8 cellular contexts compared by ENCODE assay signal in genomic region chr1:61966450-61967225, GRCh38.
DNase-seq lines count a peak whose midpoint lies in the region; ATAC-seq, FAIRE-seq and TF ChIP-seq lines count a peak whose summit lies in the region.
"Not testable (repeated sequence)": the region's sequence is repeated elsewhere in the genome, so short reads cannot be mapped to it uniquely, and the experiment has no call there.

No MANE protein-coding gene starts in this region.

- not testable (repeated sequence) for H3K9me2 ChIP-seq in GM23338 (ENCODE audit: insufficient read depth); hepatocyte (replicated peaks; ENCODE audit: insufficient read depth)

- H2BK120ac ChIP-seq in H1 (replicated peaks; ENCODE audit: low read depth, low read length), result not testable (repeated sequence)

- H3K4me1 ChIP-seq in GM23338 (ENCODE audit: insufficient read depth); H1 (replicated peaks in 1 of 4; ENCODE audit: control insufficient read depth in 3 of 4, insufficient read depth in 4 of 4, low read length in 3 of 4); hepatocyte (ENCODE audit: insufficient read depth); keratinocyte (ENCODE audit: control insufficient read depth, extremely low read depth, insufficient read depth, low read length); parathyroid adenoma: not testable (repeated sequence)

- not testable (repeated sequence) for H3K79me1 ChIP-seq in H1 (ENCODE audit: low read depth, low read length)

- not testable (repeated sequence) for TF ChIP-seq EP300 in H1 (IDR thresholded peaks at IDR 0.05; ENCODE audit: borderline replicate concordance in 1 of 2, low read depth in 2 of 2, low read length in 2 of 2)

- not testable (repeated sequence) for H3K4me3 Mint-ChIP-seq in GM23338, WTC11

- H3K4me2 ChIP-seq in GM23338; H1 (ENCODE audit: insufficient read depth in 1 of 2, low read depth in 2 of 2, low read length in 2 of 2); hepatocyte; keratinocyte (ENCODE audit: control insufficient read depth, extremely low read depth, insufficient read depth, low read depth, low read length): not testable (repeated sequence)
- H3K4me2 ChIP-seq in parathyroid adenoma (ENCODE audit: low read length), result peak overlapping the region; percentile 66

- H3K23me2 ChIP-seq in H1 (ENCODE audit: low read depth, low read length), result not testable (repeated sequence)

- H4K5ac ChIP-seq in H1 (ENCODE audit: insufficient read length, low read depth, low read length), result not testable (repeated sequence)

- H3K56ac ChIP-seq in H1 (replicated peaks; ENCODE audit: insufficient read length, low read depth, low read length), result not testable (repeated sequence)

- not testable (repeated sequence) for H3K27me3 ChIP-seq in GM23338 (ENCODE audit: insufficient read depth); H1 (replicated peaks in 1 of 4; ENCODE audit: control insufficient read depth in 3 of 4, extremely low read depth in 1 of 4, insufficient read depth in 3 of 4, low read length in 3 of 4); hepatocyte; keratinocyte (ENCODE audit: control insufficient read depth, extremely low read depth, insufficient read depth, low read length); parathyroid adenoma (ENCODE audit: control insufficient read depth, insufficient read depth, low read length)

- H3K27me3 Mint-ChIP-seq in GM23338 (ENCODE audit: insufficient read depth, low read depth, poor library complexity); WTC11 (ENCODE audit: low read depth): not testable (repeated sequence)

- H3K9ac ChIP-seq in H1 (replicated peaks in 1 of 4; ENCODE audit: extremely low read depth in 1 of 4, low read depth in 3 of 4, low read length in 3 of 4); keratinocyte (ENCODE audit: control insufficient read depth, extremely low read depth, insufficient read depth, low read length); parathyroid adenoma: not testable (repeated sequence)

- not testable (repeated sequence) for H3K18ac ChIP-seq in H1 (ENCODE audit: extremely low read depth, low read length)

- H2BK12ac ChIP-seq in H1 (ENCODE audit: low read depth, low read length), result not testable (repeated sequence)

- H3K4ac ChIP-seq in H1 (replicated peaks; ENCODE audit: insufficient read length, low read depth, low read length), result not testable (repeated sequence)

- TF ChIP-seq RAD21 in H1 (IDR thresholded peaks at IDR 0.05 in 1 of 2, conservative IDR thresholded peaks at IDR 0.05 in 1 of 2; ENCODE audit: low read depth in 2 of 2, low read length in 2 of 2), result not testable (repeated sequence)

- not testable (repeated sequence) for H2AFZ ChIP-seq in GM23338; H1 (ENCODE audit: low read length); hepatocyte; keratinocyte (ENCODE audit: control insufficient read depth, low read length)
- peak overlapping the region; percentile 16 for H2AFZ ChIP-seq in parathyroid adenoma

- POLR2A ChIA-PET in WTC11 (lab: Charles Lee) (interaction anchor here (0.7 kb wide), 1 partner anchor 15 kb away, joined by 4 read pairs; no protein-coding TSS in a partner anchor), H1 (lab: Charles Lee; ENCODE audit: partially characterized antibody) (interaction anchor here (1.1 kb wide), 1 partner anchor 12 kb away, joined by 3 read pairs; no protein-coding TSS in a partner anchor)

- H3K9me3 Mint-ChIP-seq in GM23338, result not testable (repeated sequence)
- peaks cover 12% of the 10 kb centered on the region for H3K9me3 Mint-ChIP-seq in WTC11

- H2AK5ac ChIP-seq in H1 (ENCODE audit: low read depth, low read length), result not testable (repeated sequence)

- peaks cover 26% of the 10 kb centered on the region; the same call in 2 of the 3 replicates for H3K36me3 Mint-ChIP-seq in GM23338 (ENCODE audit: low read depth)
- H3K36me3 Mint-ChIP-seq in WTC11, result not testable (repeated sequence)

- dilution Hi-C loops in keratinocyte (cut with MboI; ENCODE audit: extremely low pct_ligation_motif_present, low sequenced_read_pairs), result not testable (repeated sequence)

- H3K4me1 Mint-ChIP-seq in GM23338, WTC11: not testable (repeated sequence)

- not testable (repeated sequence) for H3K14ac ChIP-seq in H1 (ENCODE audit: insufficient read length)

- FAIRE-seq in H1 (lab: Jason Lieb, UNC), result not testable (repeated sequence)
- peak; percentile 77 for FAIRE-seq in keratinocyte (lab: Jason Lieb, UNC)

- not testable (repeated sequence) for H3K36me3 ChIP-seq in GM23338 (ENCODE audit: insufficient read depth); H1 (ENCODE audit: control insufficient read depth in 2 of 4, insufficient read depth in 4 of 4, low read length in 3 of 4); hepatocyte (replicated peaks; ENCODE audit: insufficient read depth, low read depth); keratinocyte (ENCODE audit: control insufficient read depth in 2 of 2, extremely low read depth in 1 of 2, insufficient read depth in 2 of 2, low read length in 2 of 2); parathyroid adenoma (ENCODE audit: control insufficient read depth, insufficient read depth, low read length)

- CTCF ChIA-PET in WTC11 (lab: Charles Lee), result interaction anchor here (0.8 kb wide), 1 partner anchor 28 kb away, joined by 3 read pairs; no protein-coding TSS in a partner anchor
- CTCF ChIA-PET in H1 (lab: Charles Lee; ENCODE audit: partially characterized antibody), result interaction anchor here (1.1 to 1.4 kb wide), 3 partner anchors 10 to 31 kb away, joined by 3 to 4 read pairs (median 3); no protein-coding TSS in a partner anchor

- not testable (repeated sequence) for H4K91ac ChIP-seq in H1 (replicated peaks; ENCODE audit: insufficient read length, low read length)

- not testable (repeated sequence) for H2BK20ac ChIP-seq in H1 (ENCODE audit: low read length)

- peak; percentile 43 for DNase-seq in GM23338 (ENCODE audit: low spot score)
- DNase-seq in OCI-M1 (lab: John Stamatoyannopoulos, UW), result peak; percentile 6
- DNase-seq in WTC11 (ENCODE audit: low spot score), result peak; percentile 23
- DNase-seq in H1 (ENCODE audit: low read depth in 1 of 2, low spot score in 2 of 2); hepatocyte (ENCODE audit: low spot score); keratinocyte (ENCODE audit: low read depth, low spot score): not testable (repeated sequence)
- peak; percentile 51 for DNase-seq in ureter (ENCODE audit: low spot score)

- not testable (repeated sequence) for H3F3A ChIP-seq in GM23338 (replicated peaks; ENCODE audit: low read depth)

- H3K9me1 ChIP-seq in keratinocyte (ENCODE audit: control insufficient read depth, extremely low read depth, insufficient read depth, low read length), result not testable (repeated sequence)

- H4K20me1 ChIP-seq in GM23338 (replicated peaks; ENCODE audit: insufficient read depth); H1 (replicated peaks in 1 of 2; ENCODE audit: control insufficient read depth in 1 of 2, insufficient read depth in 2 of 2, low read length in 2 of 2); hepatocyte (ENCODE audit: insufficient read depth, poor library complexity, severe bottlenecking); keratinocyte (ENCODE audit: control insufficient read depth, extremely low read depth, insufficient read depth, low read length): not testable (repeated sequence)

- peak overlapping the region; percentile 41; the same call in 1 of the 2 replicates for H3K27ac ChIP-seq in GM23338 (ENCODE audit: low read depth)
- not testable (repeated sequence) for H3K27ac ChIP-seq in H1 (ENCODE audit: low read depth, low read length); keratinocyte (ENCODE audit: control insufficient read depth, insufficient read depth, low read length)
- H3K27ac ChIP-seq in hepatocyte, result peak overlapping the region; percentile 12
- peak overlapping the region; percentile 93 for H3K27ac ChIP-seq in parathyroid adenoma

- H3K79me2 ChIP-seq in GM23338 (replicated peaks; ENCODE audit: insufficient read depth); H1 (ENCODE audit: control insufficient read depth in 1 of 2, insufficient read depth in 2 of 2, low read length in 2 of 2); hepatocyte; keratinocyte (ENCODE audit: control insufficient read depth, insufficient read depth, low read length); parathyroid adenoma: not testable (repeated sequence)

- H2BK15ac ChIP-seq in H1 (ENCODE audit: low read length), result not testable (repeated sequence)

- H3K4me3 ChIP-seq in GM23338; H1 (ENCODE audit: extremely low read depth in 1 of 4, insufficient read depth in 2 of 4, low read depth in 3 of 4, low read length in 4 of 4); hepatocyte; keratinocyte (ENCODE audit: control insufficient read depth in 2 of 3, extremely low read depth in 1 of 3, insufficient read depth in 2 of 3, low read depth in 1 of 3, low read length in 3 of 3): not testable (repeated sequence)
- peak overlapping the region; percentile 51 for H3K4me3 ChIP-seq in parathyroid adenoma (ENCODE audit: low read depth, low read length)

- not testable (repeated sequence) for H2BK5ac ChIP-seq in H1 (ENCODE audit: low read depth, low read length)

- TF ChIP-seq CTCF in GM23338 (conservative IDR thresholded peaks at IDR 0.05; ENCODE audit: low read depth in 2 of 2); WTC11 (IDR thresholded peaks at IDR 0.05); H1 (IDR thresholded peaks at IDR 0.05; ENCODE audit: control extremely low read depth in 1 of 3, insufficient read depth in 1 of 3, low read depth in 1 of 3, low read length in 3 of 3); hepatocyte (IDR thresholded peaks at IDR 0.05; ENCODE audit: poor library complexity); keratinocyte (optimal IDR thresholded peaks at IDR 0.05 in 1 of 3, IDR thresholded peaks at IDR 0.05 in 1 of 3, conservative IDR thresholded peaks at IDR 0.05 in 1 of 3; ENCODE audit: extremely low read depth in 1 of 3, insufficient read depth in 2 of 3, low read length in 3 of 3); parathyroid adenoma (IDR thresholded peaks at IDR 0.05): not testable (repeated sequence)

- H4K8ac ChIP-seq in H1 (ENCODE audit: extremely low read depth, insufficient read depth, low read length), result not testable (repeated sequence)

- H3K23ac ChIP-seq in H1 (ENCODE audit: insufficient read length), result not testable (repeated sequence)

- WGBS in H1 (ENCODE audit: extremely low coverage in 1 of 2, insufficient coverage in 1 of 2, insufficient read length in 1 of 2, insufficient replicate concordance in 2 of 2, low coverage in 1 of 2, low lambda C conversion rate in 2 of 2, missing lambda C conversion rate in 1 of 2), 2 experiments, result 92% methylated on average over 9 of the region's 9 CpGs; no CpG with 5 or more reads in 1 of the 2 experiments
- WGBS in hepatocyte (ENCODE audit: low lambda C conversion rate, missing lambda C conversion rate), result 70% methylated on average over 9 of the region's 9 CpGs

- H3K27ac Mint-ChIP-seq in GM23338 (peak overlapping the region; percentile 88), WTC11 (peak overlapping the region; percentile 80; the same call in 1 of the 2 replicates)

- TF ChIP-seq POLR2A in H1 (IDR thresholded peaks at IDR 0.05; ENCODE audit: control extremely low read depth in 1 of 2, low read depth in 2 of 2, low read length in 2 of 2), result not testable (repeated sequence)

- ATAC-seq in GM23338 (peak; percentile 29; the same call in 1 of the 3 replicates), WTC11 (peak; percentile 65)

- not testable (repeated sequence) for H3K9me3 ChIP-seq in H1 (ENCODE audit: insufficient read depth in 2 of 2, low read depth in 1 of 2, low read length in 1 of 2); hepatocyte (ENCODE audit: low read depth); keratinocyte (ENCODE audit: control insufficient read depth, low read depth, low read length); parathyroid adenoma (ENCODE audit: control insufficient read depth, low read length)
